In genomic region chr6:113315068-113315467, GRCh38 we compare ENCODE assay signal across 24 cellular contexts.
"Had no signal": no experiment of that assay in that cellular context is flagged by ENCODE, and none has a peak within 500 bp of the region (broad histone marks: within the 10 kb centered on the region; RNA-seq: fewer than 3 reads in every experiment).

No MANE protein-coding gene starts in this region.

- H3K4me1 Mint-ChIP-seq: stimulated activated effector memory CD8-positive, alpha-beta T cell treated with anti-CD3 and anti-CD28 coated beads, Interleukin-12 subunit alpha, Interleukin-12 subunit beta, amount 100 ng/mL, for 72 hours had no signal

- H3K27ac Mint-ChIP-seq: activated naive CD8-positive, alpha-beta T cell; progenitor cell of endocrine pancreas; stimulated activated effector memory CD8-positive, alpha-beta T cell treated with anti-CD3 and anti-CD28 coated beads, Interleukin-12 subunit alpha, Interleukin-12 subunit beta, amount 100 ng/mL, for 72 hours; T-helper 17 cell had no signal

- H3K9me3 Mint-ChIP-seq: nephron progenitor cell had no signal

- H3K36me3 Mint-ChIP-seq: activated naive CD8-positive, alpha-beta T cell; stimulated activated effector memory CD8-positive, alpha-beta T cell treated with anti-CD3 and anti-CD28 coated beads, Interleukin-12 subunit alpha, Interleukin-12 subunit beta, amount 100 ng/mL, for 72 hours had no signal

- H3K27me3 Mint-ChIP-seq: activated naive CD8-positive, alpha-beta T cell; progenitor cell of endocrine pancreas; T-helper 17 cell had no signal

- H3K36me3 ChIP-seq: colonic mucosa, stomach, thoracic aorta, upper lobe of left lung had no signal

- H3K4me2 ChIP-seq: smooth muscle cell had no signal

- DNase-seq: activated CD4-positive, alpha-beta T cell treated with anti-CD3 and anti-CD28 coated beads, Interleukin-2, amount 50 U/mL, for 1 hour; activated CD4-positive, CD25-positive, alpha-beta regulatory T cell treated with anti-CD3 and anti-CD28 coated beads, Interleukin-2, amount 50 U/mL, for 72 hours; activated CD8-positive, alpha-beta memory T cell treated with anti-CD3 and anti-CD28 coated beads for 24 hours; activated CD8-positive, alpha-beta memory T cell treated with anti-CD3 and anti-CD28 coated beads, Interleukin-2, amount 50 U/mL, for 48 hours; activated effector memory CD4-positive, alpha-beta T cell treated with anti-CD3 and anti-CD28 coated beads, Interleukin-2, amount 50 U/mL, for 16 hours; activated T-cell treated with anti-CD3 and anti-CD28 coated beads, Interleukin-2, amount 50 U/mL, for 48 hours; amniotic stem cell; body of pancreas; central memory CD4-positive, alpha-beta T cell; colonic mucosa; hippocampal formation; islet precursor cell; nephron progenitor cell; occipital lobe; stimulated activated CD4-positive, alpha-beta T cell treated with anti-CD3 and anti-CD28 coated beads, Interleukin-4, amount 100 ng/mL, for 24 hours; stomach; T-helper 17 cell; upper lobe of left lung had no signal

- H3K27ac ChIP-seq: body of pancreas, colonic mucosa, stomach, thoracic aorta, upper lobe of left lung, VCaP had no signal

- H3K27me3 ChIP-seq: body of pancreas, colonic mucosa, stomach, upper lobe of left lung had no signal

- H3K4me1 ChIP-seq: body of pancreas, colonic mucosa, stomach, upper lobe of left lung had no signal

- H3K4me3 Mint-ChIP-seq: activated naive CD8-positive, alpha-beta T cell; nephron progenitor cell; stimulated activated effector memory CD8-positive, alpha-beta T cell treated with anti-CD3 and anti-CD28 coated beads, Interleukin-12 subunit alpha, Interleukin-12 subunit beta, amount 100 ng/mL, for 72 hours; T-helper 17 cell had no signal

- H3K9me3 ChIP-seq: body of pancreas, colonic mucosa, stomach, thoracic aorta, upper lobe of left lung had no signal

- H3K4me3 ChIP-seq: body of pancreas, colonic mucosa, smooth muscle cell, stomach, thoracic aorta, upper lobe of left lung had no signal
